8 cellular contexts compared by ENCODE assay signal in genomic region chr9:5437254-5438216, GRCh38. TPM values are rescaled to one million over a fixed set of nuclear protein-coding genes. Genes with fewer than 3 reads are reported as not detected.
DNase-seq lines count a peak whose midpoint lies in the region; FAIRE-seq and TF ChIP-seq lines count a peak whose summit lies in the region.

Gene PLGRKT (minus strand): TSS chr9:5437925. CDS start chr9:5431977, 5,948 bp downstream.

- no peaks in the 10 kb centered on the region for H3K4me1 ChIP-seq in H9 (ENCODE audit: insufficient read depth, low read length)

- H3K36me3 Mint-ChIP-seq in H9 (ENCODE audit: insufficient read depth in 1 of 3, low read depth in 3 of 3) (peaks cover 32 to 36% (median 33%) of the 10 kb centered on the region in 3 experiments), nephron (ENCODE audit: low read depth) (peaks cover 42% of the 10 kb centered on the region)
- peaks cover 36% of the 10 kb centered on the region for H3K36me3 Mint-ChIP-seq in stimulated activated naive CD8-positive, alpha-beta T cell treated with anti-CD3 and anti-CD28 coated beads, Interleukin-15, Interleukin-2, amounts not matched to agents 100 ng/mL and 50 ng/mL, for 24 hours (ENCODE audit: low read depth)

- no peak within 1 kb of the TSS for H2BK120ac ChIP-seq in H9 (ENCODE audit: low read depth, low read length, poor library complexity, severe bottlenecking)

- H3K14ac ChIP-seq in H9 (ENCODE audit: insufficient read depth, low read length) = peak within 1 kb of the TSS; percentile 97

- H3K9ac ChIP-seq in H9 (ENCODE audit: extremely low read depth, insufficient read length, low read length) = peak within 1 kb of the TSS; percentile 81

- H3K27me3 ChIP-seq in H9 (ENCODE audit: insufficient read depth, low read length) (no peaks in the 10 kb centered on the region), MG63 (no peaks in the 10 kb centered on the region)

- H3K4me3 Mint-ChIP-seq in H9 (peak within 1 kb of the TSS; percentile 92 to 96), nephron (peak within 1 kb of the TSS; percentile 95 to 97 (median 95))
- peak within 1 kb of the TSS; percentile 92 for H3K4me3 Mint-ChIP-seq in stimulated activated naive CD8-positive, alpha-beta T cell treated with anti-CD3 and anti-CD28 coated beads, Interleukin-15, Interleukin-2, amounts not matched to agents 100 ng/mL and 50 ng/mL, for 24 hours

- no peaks in the 10 kb centered on the region for H3K79me1 ChIP-seq in H9 (ENCODE audit: insufficient read depth, low read depth, low read length, poor library complexity, severe bottlenecking)

- no peak within 1 kb of the TSS for H3K4ac ChIP-seq in H9 (ENCODE audit: low read depth, low read length)

- H4K91ac ChIP-seq in H9 (ENCODE audit: insufficient read length, low read depth, low read length) = no peak within 1 kb of the TSS

- H4K5ac ChIP-seq in H9 (ENCODE audit: insufficient read length, low read depth, low read length) = peak within 1 kb of the TSS; percentile 13

- H2BK12ac ChIP-seq in H9 (ENCODE audit: insufficient read length, low read depth, low read length) = no peak within 1 kb of the TSS

- H3K56ac ChIP-seq in H9 (ENCODE audit: insufficient read length, low read depth, low read length) = no peak within 1 kb of the TSS

- no peaks in the 10 kb centered on the region for H3K36me3 ChIP-seq in MG63

- H3K4me3 ChIP-seq in MG63 (peak within 1 kb of the TSS; percentile 65), fibroblast of the aortic adventitia (ENCODE audit: low read depth, low read length) (peak within 1 kb of the TSS; percentile 84)

- H3K27me3 Mint-ChIP-seq in H9 (ENCODE audit: low read depth) = no peaks in the 10 kb centered on the region
- H3K27me3 Mint-ChIP-seq in nephron (ENCODE audit: low read depth) = peaks cover 7% of the 10 kb centered on the region
- no peaks in the 10 kb centered on the region for H3K27me3 Mint-ChIP-seq in stimulated activated naive CD8-positive, alpha-beta T cell treated with anti-CD3 and anti-CD28 coated beads, Interleukin-15, Interleukin-2, amounts not matched to agents 100 ng/mL and 50 ng/mL, for 24 hours

- H3K9me3 ChIP-seq in H9 (ENCODE audit: control insufficient read depth, low read depth, low read length) (no peaks in the 10 kb centered on the region), MG63 (no peaks in the 10 kb centered on the region)

- H2BK5ac ChIP-seq in H9 (ENCODE audit: insufficient read length, low read length) = no peak within 1 kb of the TSS

- TF ChIP-seq CTCF in H9 (conservative IDR thresholded peaks at IDR 0.05) = peak; percentile 24; the same call in 1 of the 3 replicates
- no peak for TF ChIP-seq CTCF in fibroblast of the aortic adventitia (IDR thresholded peaks at IDR 0.05; ENCODE audit: insufficient read depth, low read length)
- TF ChIP-seq CTCF in nephron (IDR thresholded peaks at IDR 0.05; ENCODE audit: unreplicated experiment in 3 of 3) = peak in 2 of 3 experiments; percentile 19 to 24

- H3K23ac ChIP-seq in H9 (ENCODE audit: insufficient read length, low read depth, low read length) = no peak within 1 kb of the TSS

- H4K20me1 ChIP-seq in H9 (ENCODE audit: control insufficient read depth, insufficient read depth, insufficient read length) = no peaks in the 10 kb centered on the region

- H4K8ac ChIP-seq in H9 (replicated peaks; ENCODE audit: insufficient read length, low read depth, low read length) = no peak within 1 kb of the TSS

- no peak within 1 kb of the TSS for H3T11ph ChIP-seq in H9 (ENCODE audit: low read length)

- DNase-seq in H9 (peak; percentile 96), MG63 (peak; percentile 87), SIG-M5 (lab: John Stamatoyannopoulos, UW) (peak; percentile 23), activated gamma-delta T cell (lab: John Stamatoyannopoulos, UW) (peak; percentile 77), fibroblast of the aortic adventitia (ENCODE audit: low read depth) (peak; percentile 89)

- no CpG with 5 or more reads among the region's 55 CpGs for WGBS in H9 (ENCODE audit: extremely low coverage, insufficient read length, low lambda C conversion rate)

- no peak within 1 kb of the TSS for H2AFZ ChIP-seq in H9 (ENCODE audit: low read length)

- no peak within 1 kb of the TSS for H2BK20ac ChIP-seq in H9 (ENCODE audit: low read depth, low read length, poor library complexity, severe bottlenecking)

- H3K27ac Mint-ChIP-seq in H9 (peak within 1 kb of the TSS; percentile 96 to 97 (median 97)), nephron (peak within 1 kb of the TSS; percentile 95 to 99 (median 96))
- peak within 1 kb of the TSS; percentile 98 for H3K27ac Mint-ChIP-seq in stimulated activated naive CD8-positive, alpha-beta T cell treated with anti-CD3 and anti-CD28 coated beads, Interleukin-15, Interleukin-2, amounts not matched to agents 100 ng/mL and 50 ng/mL, for 24 hours

- H3K9me3 Mint-ChIP-seq in H9 (peaks cover 18 to 23% of the 10 kb centered on the region in 2 experiments), nephron (peaks cover 14% of the 10 kb centered on the region)
- H3K9me3 Mint-ChIP-seq in stimulated activated naive CD8-positive, alpha-beta T cell treated with anti-CD3 and anti-CD28 coated beads, Interleukin-15, Interleukin-2, amounts not matched to agents 100 ng/mL and 50 ng/mL, for 24 hours = peaks cover 4% of the 10 kb centered on the region

- H3K27ac ChIP-seq in H9 (ENCODE audit: insufficient read length, low read depth, low read length) = peak within 1 kb of the TSS; percentile 22

- no peaks in the 10 kb centered on the region for H3K79me2 ChIP-seq in H9 (ENCODE audit: insufficient read depth, low read length)

- H3K4me1 Mint-ChIP-seq in H9 (peaks cover 19 to 23% of the 10 kb centered on the region in 2 experiments), nephron (peaks cover 18% of the 10 kb centered on the region)
- peaks cover 64% of the 10 kb centered on the region for H3K4me1 Mint-ChIP-seq in stimulated activated naive CD8-positive, alpha-beta T cell treated with anti-CD3 and anti-CD28 coated beads, Interleukin-15, Interleukin-2, amounts not matched to agents 100 ng/mL and 50 ng/mL, for 24 hours (ENCODE audit: low read depth)

- H3K18ac ChIP-seq in H9 (ENCODE audit: insufficient read length, low read depth, low read length) = peak within 1 kb of the TSS; percentile 81

- peak within 1 kb of the TSS; percentile 93 for H3K4me2 ChIP-seq in H9 (ENCODE audit: insufficient read depth, insufficient read length, low read length)

- FAIRE-seq in G401.6 (lab: Jason Lieb, UNC) = peak; percentile 96

- peaks cover 12% of the 10 kb centered on the region for H3K23me2 ChIP-seq in H9 (ENCODE audit: insufficient read length, low read depth, low read length, poor library complexity, severe bottlenecking)

- H2BK15ac ChIP-seq in H9 (ENCODE audit: low read depth, low read length) = no peak within 1 kb of the TSS

- H2AK5ac ChIP-seq in H9 (ENCODE audit: insufficient read length, low read length) = no peak within 1 kb of the TSS

RNA-seq across cellular contexts. Expression of gene PLGRKT, which starts in this region (rescaled TPM):
- 19.6 and 22.6 TPM in 2 replicates for total RNA-seq in H9 (2021)
- 12.9 and 14.1 TPM in 2 replicates for total RNA-seq in MG63 (2014; rRNA removed; shearing (Covaris generic); ENCODE audit: low replicate concordance)
- 6.5 and 25.8 TPM in 2 replicates for total RNA-seq in fibroblast of the aortic adventitia (ENCODE audit: low replicate concordance)

Comparison
In these comparisons a context has a peak if more than half of its experiments do, and no peak if none do; other contexts are left out.
1. Peak in every context shown above with its lines: DNase-seq, H3K4me3 ChIP-seq and H3K27ac ChIP-seq.
2. DNase-seq: peak in every context shown above with its lines; median percentile 96 in H9; 89 in fibroblast of the aortic adventitia; 87 in MG63; 77 in activated gamma-delta T cell; 23 in SIG-M5.